ENCODE assay signal across 25 cellular contexts in genomic region chr17:82808921-82809905, GRCh38. TPM values are rescaled to one million over a fixed set of nuclear protein-coding genes. Genes with fewer than 3 reads are reported as not detected.
A peak's percentile ranks its signal among the peaks of the same experiment; 100 is the strongest.
DNase-seq lines count a peak whose midpoint lies in the region; ATAC-seq and TF ChIP-seq lines count a peak whose summit lies in the region.
"Had no signal": no experiment of that assay in that cellular context is flagged by ENCODE, and none has a peak within 500 bp of the region (broad histone marks: within the 10 kb centered on the region; RNA-seq: fewer than 3 reads in every experiment).

No MANE protein-coding gene starts in this region.

- H3K9ac ChIP-seq in BLaER1 = no peak overlapping the region
- H3K9ac ChIP-seq in DND-41 (ENCODE audit: low read depth, low read length) = no peak overlapping the region
- H3K9ac ChIP-seq: GM23248 had no signal

- 0 out of 3 replicates have a peak, but pooled peaks have one; percentile 22 for ATAC-seq in DND-41 (ENCODE audit: insufficient read depth, low read depth)
- no peak for ATAC-seq in mucosa of descending colon
- ATAC-seq in GM21526 (IDR thresholded peaks at IDR 0.05; ENCODE audit: low FRiP score, unreplicated experiment) = no peak
- ATAC-seq: activated CD8-positive, alpha-beta T cell treated with anti-CD3 and anti-CD28 coated beads for 36 hours; psoas muscle; stimulated activated memory B cell treated with anti-CD40 and anti-IgM and Interleukin-4, amounts not matched to agents 10 μg/mL and 1 μg/mL and 100 μg/mL, for 72 hours had no signal

- peaks cover 14% of the 10 kb centered on the region for H3K79me2 ChIP-seq in DND-41 (ENCODE audit: insufficient read depth, low read length)

- H2AFZ ChIP-seq in DND-41 (ENCODE audit: low read depth, low read length) = no peak overlapping the region
- H2AFZ ChIP-seq: GM23248 had no signal

- H3K36me3 ChIP-seq in BLaER1 (peaks cover 60% of the 10 kb centered on the region), DND-41 (ENCODE audit: insufficient read depth, low read length) (peaks cover 81% of the 10 kb centered on the region), mucosa of descending colon (ENCODE audit: low read depth) (no peaks in the 10 kb centered on the region)

- no peak overlapping the region for H3K4me3 ChIP-seq in BLaER1
- H3K4me3 ChIP-seq in DND-41 (ENCODE audit: low read depth in 1 of 2, low read length in 2 of 2) = no peak overlapping the region
- no peak overlapping the region for H3K4me3 ChIP-seq in astrocyte of the spinal cord (ENCODE audit: low read depth, low read length)
- H3K4me3 ChIP-seq in mucosa of descending colon = no peak overlapping the region
- H3K4me3 ChIP-seq: adrenal gland, GM23248, psoas muscle, skin epidermis, testis had no signal

- H3K4me2 ChIP-seq in BLaER1 (peak overlapping the region; percentile 73), DND-41 (ENCODE audit: insufficient read depth, low read length) (no peak overlapping the region)

- H4K20me1 ChIP-seq in BLaER1 (peaks cover 85% of the 10 kb centered on the region), DND-41 (ENCODE audit: insufficient read depth, low read length) (peaks cover 17% of the 10 kb centered on the region)

- H3K27ac ChIP-seq in BLaER1 (no peak overlapping the region), DND-41 (ENCODE audit: low read length) (no peak overlapping the region)
- H3K27ac ChIP-seq: adrenal gland, GM23248, psoas muscle, skin epidermis, testis had no signal

- no peak for DNase-seq in DND-41
- peak; percentile 14 for DNase-seq in astrocyte of the spinal cord (ENCODE audit: low read depth, low spot score)
- peak in 2 of 3 donors; percentile 15 to 37 for DNase-seq in mucosa of descending colon
- DNase-seq in NCI-H146 treated with DMSO at 0.1 percent for 48 hours (lab: John Stamatoyannopoulos, UW; ENCODE audit: unreplicated experiment) = no peak
- DNase-seq in stimulated activated naive CD4-positive, alpha-beta T cell (lab: John Stamatoyannopoulos, UW) = no peak
- DNase-seq: activated CD4-positive, CD25-positive, alpha-beta regulatory T cell; activated CD8-positive, alpha-beta T cell treated with anti-CD3 and anti-CD28 coated beads for 36 hours; activated naive CD4-positive, alpha-beta T cell; activated T-cell treated with anti-CD3 and anti-CD28 coated beads for 4 hours; adrenal gland; foreskin fibroblast; GM23248; hippocampal formation; NCI-H1048; stimulated activated CD4-positive, alpha-beta T cell treated with anti-CD3 and anti-CD28 coated beads, Interleukin-2, amount 100 ng/mL, for 24 hours; T1000; testis had no signal

- H3K27me3 ChIP-seq in BLaER1 (no peaks in the 10 kb centered on the region), DND-41 (ENCODE audit: insufficient read depth, low read length, poor library complexity) (no peaks in the 10 kb centered on the region)
- H3K27me3 ChIP-seq: adrenal gland, testis had no signal

- H3K4me1 ChIP-seq in BLaER1 (peaks cover 49% of the 10 kb centered on the region), DND-41 (ENCODE audit: insufficient read depth, low read length) (no peaks in the 10 kb centered on the region), mucosa of descending colon (ENCODE audit: low read depth) (no peaks in the 10 kb centered on the region)
- H3K4me1 ChIP-seq: adrenal gland had no signal

- no peak for TF ChIP-seq CTCF in DND-41 (IDR thresholded peaks at IDR 0.05; ENCODE audit: borderline replicate concordance, extremely low read depth, low read length, poor library complexity, severe bottlenecking)
- TF ChIP-seq CTCF in astrocyte of the spinal cord (IDR thresholded peaks at IDR 0.05; ENCODE audit: low read depth, low read length) = no peak
- TF ChIP-seq CTCF in mucosa of descending colon (IDR thresholded peaks at IDR 0.05) = no peak

- no peaks in the 10 kb centered on the region for H3K9me3 ChIP-seq in BLaER1
- no peaks in the 10 kb centered on the region for H3K9me3 ChIP-seq in DND-41 (ENCODE audit: insufficient read depth, low read length, severe bottlenecking)
- no peaks in the 10 kb centered on the region for H3K9me3 ChIP-seq in mucosa of descending colon
- H3K9me3 ChIP-seq: adrenal gland, psoas muscle, testis had no signal

- in situ Hi-C loops in astrocyte of the spinal cord (cut with HindIII; ENCODE audit: low sequenced_read_pairs) = no loop called here

- intact Hi-C loops in mucosa of descending colon (cut with DNase I, micrococcal nuclease) = no loop called here

RNA-seq across cellular contexts. Expression of gene ZNF750, which starts 30.6 kb away (rescaled TPM):
- total RNA-seq in mucosa of descending colon = not detected
- total RNA-seq: activated CD8-positive, alpha-beta T cell treated with anti-CD3 and anti-CD28 coated beads for 36 hours; GM23248; LHCN-M2; mononuclear cell; neural crest cell had no signal

RNA-seq across cellular contexts. Expression of gene TBCD, which starts 57.3 kb away (rescaled TPM):
- total RNA-seq in mucosa of descending colon = 10 to 100 TPM; 41.3 to 76.0 (median 55.4) TPM

Comparison
In these comparisons a context has a peak if more than half of its experiments do, and no peak if none do; other contexts are left out.
1. DNase-seq: peak in astrocyte of the spinal cord (single experiment) and mucosa of descending colon (2 of 3); none in DND-41 (single experiment), NCI-H146 treated with DMSO at 0.1 percent for 48 hours (single experiment) and stimulated activated naive CD4-positive, alpha-beta T cell (0 of 6).